8 cellular contexts compared by ENCODE assay signal in genomic region chr2:212539145-212539880, GRCh38. TPM values are rescaled to one million over a fixed set of nuclear protein-coding genes. Genes with fewer than 3 reads are reported as not detected.
DNase-seq lines count a peak whose midpoint lies in the region; ATAC-seq and TF ChIP-seq lines count a peak whose summit lies in the region.

No MANE protein-coding gene starts in this region.

- 17 to 18% methylated on average over 11 to 20 of the region's 22 CpGs for WGBS in ectodermal cell, 2 experiments
- 10 to 20% methylated on average over 6 to 7 of the region's 22 CpGs for WGBS in mesodermal cell (ENCODE audit: insufficient coverage in 2 of 2), 2 experiments

- intact Hi-C loops in upper lobe of right lung (cut with DNase I), result no loop called here

- H3K4me3 ChIP-seq in ectodermal cell (ENCODE audit: insufficient read depth, low read depth, low read length), result peak overlapping the region; percentile 57
- H3K4me3 ChIP-seq in mesodermal cell (ENCODE audit: extremely low read depth, insufficient read depth, low read length, poor library complexity, severe bottlenecking), result peak overlapping the region; percentile 46
- peak overlapping the region; percentile 50 for H3K4me3 ChIP-seq in upper lobe of right lung

- DNase-seq in G401 (ENCODE audit: low spot score), result peak; percentile 84
- peak; percentile 52 to 68 for DNase-seq in NCI-H524 (lab: John Stamatoyannopoulos, UW)
- DNase-seq in upper lobe of right lung, result peak; percentile 85
- DNase-seq in OCI-M2 (lab: John Stamatoyannopoulos, UW; ENCODE audit: unreplicated experiment), result no peak
- no peak for DNase-seq in GM10266 (ENCODE audit: extremely low spot score)

- ATAC-seq in upper lobe of right lung, result peak; percentile 84
- ATAC-seq in HG02884 (IDR thresholded peaks at IDR 0.05; ENCODE audit: unreplicated experiment), result no peak

- H3K27me3 ChIP-seq in ectodermal cell (ENCODE audit: control insufficient read depth, insufficient read depth, low read length, poor library complexity, severe bottlenecking) (peaks cover 63% of the 10 kb centered on the region), upper lobe of right lung (peaks cover 50% of the 10 kb centered on the region)

- TF ChIP-seq CTCF in upper lobe of right lung (IDR thresholded peaks at IDR 0.05), result no peak
- TF ChIP-seq CTCF in GM10266 (IDR thresholded peaks at IDR 0.05; ENCODE audit: control insufficient read depth, insufficient read depth, low read depth, missing control alignments), result no peak

- no peak overlapping the region for H3K27ac ChIP-seq in ectodermal cell (ENCODE audit: insufficient read depth, low read depth, low read length, poor library complexity, severe bottlenecking)
- H3K27ac ChIP-seq in mesodermal cell (ENCODE audit: low read depth, low read length, severe bottlenecking), result no peak overlapping the region
- no peak overlapping the region for H3K27ac ChIP-seq in upper lobe of right lung

- H3K9me3 ChIP-seq in ectodermal cell (ENCODE audit: control insufficient read depth, low read length) (no peaks in the 10 kb centered on the region), mesodermal cell (ENCODE audit: control insufficient read depth, low read length) (no peaks in the 10 kb centered on the region), upper lobe of right lung (no peaks in the 10 kb centered on the region)

- in situ Hi-C loops in G401 (cut with HindIII; ENCODE audit: low sequenced_read_pairs), result no loop called here

- H3K36me3 ChIP-seq in ectodermal cell (ENCODE audit: control insufficient read depth, insufficient read depth, low read length) (no peaks in the 10 kb centered on the region), mesodermal cell (ENCODE audit: control insufficient read depth, insufficient read depth, low read length) (no peaks in the 10 kb centered on the region), upper lobe of right lung (no peaks in the 10 kb centered on the region)

- H3K4me1 ChIP-seq in ectodermal cell (ENCODE audit: control insufficient read depth, insufficient read depth, low read length), result peaks cover 14% of the 10 kb centered on the region
- no peaks in the 10 kb centered on the region for H3K4me1 ChIP-seq in mesodermal cell (ENCODE audit: control insufficient read depth, insufficient read depth, low read length, poor library complexity, severe bottlenecking)
- peaks cover 10% of the 10 kb centered on the region for H3K4me1 ChIP-seq in upper lobe of right lung

RNA-seq across cellular contexts. Expression of gene ERBB4, which starts 0.7 kb away (rescaled TPM):
- not detected in 2 replicates for total RNA-seq in G401 (2014; rRNA removed; shearing (Covaris generic))
- polyA plus RNA-seq in ectodermal cell (2013, experiment 1 of 4), result 1.1 TPM
- 1.00 TPM for polyA plus RNA-seq in ectodermal cell (2013, experiment 2 of 4)
- 0.75 TPM for polyA plus RNA-seq in ectodermal cell (2013, experiment 3 of 4)
- 1.6 TPM for polyA plus RNA-seq in ectodermal cell (2013, experiment 4 of 4)
- 1.1 TPM for polyA plus RNA-seq in mesodermal cell (2013, experiment 1 of 2)
- 0.91 TPM for polyA plus RNA-seq in mesodermal cell (2013, experiment 2 of 2)
- total RNA-seq in upper lobe of right lung, result 22.6 TPM

Comparison
In these comparisons a context has a peak if more than half of its experiments do, and no peak if none do; other contexts are left out.
1. DNase-seq: peak in G401 (single experiment), NCI-H524 (2 of 2) and upper lobe of right lung (single experiment); none in OCI-M2 (single experiment) and GM10266 (single experiment).
2. RNA of gene ERBB4, which starts 0.7 kb away (total RNA-seq): 22.6 TPM in upper lobe of right lung (single experiment); not detected in G401; every median in the first group is over 10 times any median in the second.
3. Peak in every context shown above with its lines, with median percentiles within 50 percentile points of each other: H3K4me3 ChIP-seq.